In genomic region chr3:4856136-4856535, GRCh38 we compare ENCODE assay signal across 25 cellular contexts.
DNase-seq lines count a peak whose midpoint lies in the region; ATAC-seq and TF ChIP-seq lines count a peak whose summit lies in the region.
"Had no signal": no experiment of that assay in that cellular context is flagged by ENCODE, and none has a peak within 500 bp of the region (broad histone marks: within the 10 kb centered on the region; RNA-seq: fewer than 3 reads in every experiment).

No MANE protein-coding gene starts in this region.

- BruUV-seq in Caco-2 (replicated peaks; lab: Mats Ljungman, UMichigan) = no TSS peak

- TF ChIP-seq CTCF in natural killer cell (IDR thresholded peaks at IDR 0.05) = no peak
- no peak for TF ChIP-seq CTCF in Caco-2 (IDR thresholded peaks at IDR 0.05; ENCODE audit: insufficient read depth in 1 of 2, low read depth in 1 of 2, low read length in 1 of 2, severe bottlenecking in 1 of 2, unreplicated experiment in 1 of 2)

- peaks cover 10% of the 10 kb centered on the region for H3K9me3 Mint-ChIP-seq in natural killer cell treated with Interleukin-12 subunit alpha and Interleukin-12 subunit beta and Interleukin-15 and Interleukin-18, amount 100 ng/mL, for 72 hours
- H3K9me3 Mint-ChIP-seq in natural killer cell (peaks cover under 1 to 2% of the 10 kb centered on the region in 2 donors), Caco-2 (ENCODE audit: unreplicated experiment) (no peaks in the 10 kb centered on the region)
- peaks cover 12% of the 10 kb centered on the region for H3K9me3 Mint-ChIP-seq in activated naive CD8-positive, alpha-beta T cell treated with anti-CD3 and anti-CD28 coated beads, Interleukin-2, amount 10 ng/mL, durations not matched to agents 7 days and 5 days

- peaks cover 33% of the 10 kb centered on the region for H3K4me1 ChIP-seq in Caco-2
- H3K4me1 ChIP-seq: BE2C, breast epithelium had no signal

- peak overlapping the region; percentile 100 for H3K27ac Mint-ChIP-seq in natural killer cell treated with Interleukin-12 subunit alpha and Interleukin-12 subunit beta and Interleukin-15 and Interleukin-18, amount 100 ng/mL, for 72 hours
- peak overlapping the region in 1 of 2 donors; percentile 49 for H3K27ac Mint-ChIP-seq in natural killer cell
- peak overlapping the region; percentile 27 for H3K27ac Mint-ChIP-seq in activated naive CD8-positive, alpha-beta T cell treated with anti-CD3 and anti-CD28 coated beads, Interleukin-2, amount 10 ng/mL, durations not matched to agents 7 days and 5 days
- no peak overlapping the region for H3K27ac Mint-ChIP-seq in Caco-2 (ENCODE audit: unreplicated experiment)

- ATAC-seq in natural killer cell treated with Interleukin-12 subunit alpha and Interleukin-12 subunit beta and Interleukin-15 and Interleukin-18, amount 100 ng/mL, for 72 hours = no peak
- ATAC-seq in natural killer cell = no peak
- peak; percentile 51 for ATAC-seq in HG02973 (IDR thresholded peaks at IDR 0.05; ENCODE audit: unreplicated experiment)
- ATAC-seq in activated naive CD8-positive, alpha-beta T cell treated with anti-CD3 and anti-CD28 coated beads, Interleukin-2, amount 10 ng/mL, durations not matched to agents 7 days and 5 days (ENCODE audit: low read depth) = no peak

- H3K36me3 ChIP-seq in Caco-2 (ENCODE audit: control insufficient read depth, insufficient read depth, low read length) = no peaks in the 10 kb centered on the region
- H3K36me3 ChIP-seq: BE2C, breast epithelium, SJCRH30, transverse colon had no signal

- peaks cover 34% of the 10 kb centered on the region for H3K36me3 Mint-ChIP-seq in natural killer cell treated with Interleukin-12 subunit alpha and Interleukin-12 subunit beta and Interleukin-15 and Interleukin-18, amount 100 ng/mL, for 72 hours
- H3K36me3 Mint-ChIP-seq in natural killer cell (peaks cover 2% of the 10 kb centered on the region), Caco-2 (ENCODE audit: insufficient read depth, unreplicated experiment) (no peaks in the 10 kb centered on the region)
- H3K36me3 Mint-ChIP-seq in activated naive CD8-positive, alpha-beta T cell treated with anti-CD3 and anti-CD28 coated beads, Interleukin-2, amount 10 ng/mL, durations not matched to agents 7 days and 5 days = peaks cover 53% of the 10 kb centered on the region

- H3K4me3 Mint-ChIP-seq in natural killer cell treated with Interleukin-12 subunit alpha and Interleukin-12 subunit beta and Interleukin-15 and Interleukin-18, amount 100 ng/mL, for 72 hours = peak overlapping the region; percentile 51
- H3K4me3 Mint-ChIP-seq in natural killer cell (no peak overlapping the region), Caco-2 (ENCODE audit: unreplicated experiment) (no peak overlapping the region)
- H3K4me3 Mint-ChIP-seq in activated naive CD8-positive, alpha-beta T cell treated with anti-CD3 and anti-CD28 coated beads, Interleukin-2, amount 10 ng/mL, durations not matched to agents 7 days and 5 days = no peak overlapping the region
- H3K4me3 Mint-ChIP-seq: nephron had no signal

- no peak overlapping the region for H3K4me3 ChIP-seq in Caco-2 (ENCODE audit: low read depth, low read length)
- H3K4me3 ChIP-seq: breast epithelium, lung, SJCRH30, transverse colon had no signal

- no peaks in the 10 kb centered on the region for H3K27me3 ChIP-seq in Caco-2 (replicated peaks; ENCODE audit: control insufficient read depth, insufficient read depth, low read length)
- H3K27me3 ChIP-seq: BE2C, breast epithelium, SJCRH30, transverse colon had no signal

- H3K4me1 Mint-ChIP-seq in natural killer cell treated with Interleukin-12 subunit alpha and Interleukin-12 subunit beta and Interleukin-15 and Interleukin-18, amount 100 ng/mL, for 72 hours (ENCODE audit: low read depth in 2 of 2) = peaks cover 58 to 63% of the 10 kb centered on the region in 2 donors
- H3K4me1 Mint-ChIP-seq in natural killer cell (peaks cover 31 to 38% of the 10 kb centered on the region in 2 donors), Caco-2 (ENCODE audit: low read depth, unreplicated experiment) (peaks cover 20% of the 10 kb centered on the region)
- peaks cover 46% of the 10 kb centered on the region for H3K4me1 Mint-ChIP-seq in activated naive CD8-positive, alpha-beta T cell treated with anti-CD3 and anti-CD28 coated beads, Interleukin-2, amount 10 ng/mL, durations not matched to agents 7 days and 5 days

- DNase-seq in natural killer cell treated with Interleukin-12 subunit alpha and Interleukin-12 subunit beta and Interleukin-15 and Interleukin-18, amount 100 ng/mL, for 72 hours (ENCODE audit: low spot score) = no peak
- DNase-seq in natural killer cell (no peak), inferior parietal cortex (ENCODE audit: extremely low spot score) (no peak), kidney glomerular epithelial cell (lab: John Stamatoyannopoulos, UW) (no peak), NCI-H1694 treated with DMSO at 0.1 percent for 48 hours (lab: John Stamatoyannopoulos, UW) (no peak), Caco-2 (no peak)
- no peak for DNase-seq in activated naive CD8-positive, alpha-beta T cell treated with anti-CD3 and anti-CD28 coated beads, Interleukin-2, amount 10 ng/mL, durations not matched to agents 7 days and 5 days
- DNase-seq: ACHN; activated CD4-positive, CD25-positive, alpha-beta regulatory T cell; activated CD8-positive, alpha-beta memory T cell treated with anti-CD3 and anti-CD28 coated beads for 24 hours; activated naive CD4-positive, alpha-beta T cell treated with Interleukin-2 at 50 U/mL for 16 hours; BE2C; DMS53; effector memory CD4-positive, alpha-beta T cell; head of caudate nucleus; NCI-H1092; NCI-H187 treated with DMSO at 0.1 percent for 48 hours; NCI-H2171 treated with DMSO at 0.1 percent for 48 hours; NCI-H524; SJCRH30; transverse colon had no signal

- POLR2A ChIA-PET in activated naive CD8-positive, alpha-beta T cell treated with anti-CD3 and anti-CD28 coated beads, Interleukin-2, amount 10 ng/mL, durations not matched to agents 7 days and 5 days (lab: Charles Lee) = no interaction called here
- POLR2A ChIA-PET in Caco-2 (lab: Charles Lee) = no interaction called here

- intact Hi-C loops in natural killer cell (cut with micrococcal nuclease) (no loop called here), Caco-2 (cut with micrococcal nuclease; ENCODE audit: unreplicated experiment) (no loop called here)

- CTCF ChIA-PET in Caco-2 (lab: Charles Lee) = no interaction called here

- H3K9me3 ChIP-seq in Caco-2 = peaks cover 2% of the 10 kb centered on the region; the same call in 1 of the 2 replicates
- H3K9me3 ChIP-seq: BE2C had no signal

- no peaks in the 10 kb centered on the region for H3K27me3 Mint-ChIP-seq in natural killer cell treated with Interleukin-12 subunit alpha and Interleukin-12 subunit beta and Interleukin-15 and Interleukin-18, amount 100 ng/mL, for 72 hours
- H3K27me3 Mint-ChIP-seq in natural killer cell (ENCODE audit: low read depth in 2 of 2) = no peaks in the 10 kb centered on the region
- H3K27me3 Mint-ChIP-seq in activated naive CD8-positive, alpha-beta T cell treated with anti-CD3 and anti-CD28 coated beads, Interleukin-2, amount 10 ng/mL, durations not matched to agents 7 days and 5 days = no peaks in the 10 kb centered on the region
- no peaks in the 10 kb centered on the region for H3K27me3 Mint-ChIP-seq in Caco-2 (ENCODE audit: insufficient read depth, unreplicated experiment)
